Comparison of ENCODE assay signal across 22 cellular contexts in the genomic region with DNA sequence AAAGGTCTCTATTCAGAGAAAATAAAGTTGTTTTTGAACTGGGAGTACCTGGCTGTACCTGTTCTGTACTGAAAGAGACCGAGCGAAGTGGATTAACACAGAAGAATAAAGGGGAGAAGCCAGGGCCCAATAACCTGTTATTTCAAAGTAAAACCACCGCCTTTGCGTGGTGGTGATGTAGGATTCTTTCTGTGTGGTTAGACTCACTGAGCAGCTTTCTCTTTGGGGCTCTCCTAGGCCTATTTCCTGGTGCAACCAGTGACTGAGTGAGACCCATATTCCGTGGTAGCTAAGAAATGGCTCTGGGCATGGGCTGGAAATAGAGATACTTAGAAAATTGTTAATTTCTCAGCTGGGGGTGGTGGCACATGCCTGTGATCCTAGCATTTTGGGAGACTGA.
A peak's percentile ranks its signal among the peaks of the same experiment; 100 is the strongest.
DNase-seq lines count a peak whose midpoint lies in the region; ATAC-seq and TF ChIP-seq lines count a peak whose summit lies in the region.
"Had no signal": no experiment of that assay in that cellular context is flagged by ENCODE, and none has a peak within 500 bp of the region (broad histone marks: within the 10 kb centered on the region; RNA-seq: fewer than 3 reads in every experiment).

No MANE protein-coding gene starts in this region.

- H3K27ac ChIP-seq in CD8-positive, alpha-beta memory T cell (ENCODE audit: low read depth, low read length), result no peak overlapping the region
- H3K27ac ChIP-seq: 22Rv1, dorsolateral prefrontal cortex, ovary, transverse colon had no signal

- H3K9me3 Mint-ChIP-seq in CD8-positive, alpha-beta memory T cell, result no peaks in the 10 kb centered on the region
- H3K9me3 Mint-ChIP-seq in activated CD8-positive, alpha-beta T cell treated with anti-CD3 and anti-CD28 coated beads for 36 hours, result peaks cover 2% of the 10 kb centered on the region
- peaks cover 0 to 2% (median 0%) of the 10 kb centered on the region in 6 donors for H3K9me3 Mint-ChIP-seq in immature natural killer cell

- H3K4me1 ChIP-seq in CD8-positive, alpha-beta memory T cell (ENCODE audit: insufficient read depth, low read length), result peaks cover 66% of the 10 kb centered on the region

- intact Hi-C loops in activated CD8-positive, alpha-beta T cell treated with anti-CD3 and anti-CD28 coated beads for 36 hours (cut with micrococcal nuclease), result loop anchor here (5.0 kb wide), 3 partner anchors 68 to 128 kb away; no protein-coding TSS in a partner anchor

- H3K4me3 Mint-ChIP-seq in CD8-positive, alpha-beta memory T cell, result peak overlapping the region; percentile 37 to 72 (median 63)
- H3K4me3 Mint-ChIP-seq in activated CD8-positive, alpha-beta T cell treated with anti-CD3 and anti-CD28 coated beads for 36 hours, result no peak overlapping the region
- H3K4me3 Mint-ChIP-seq in immature natural killer cell, result peak overlapping the region; percentile 16 to 69 (median 53)
- H3K4me3 Mint-ChIP-seq: B cell had no signal

- in situ Hi-C loops in GM13977 (cut with MboI; ENCODE audit: low pct_unique_long_range_greater_than_20kb, low sequenced_read_pairs, unreplicated experiment), result loop anchor here (25.0 kb wide), 1 partner anchor 118 kb away; no protein-coding TSS in a partner anchor

- no peaks in the 10 kb centered on the region for H3K9me3 ChIP-seq in CD8-positive, alpha-beta memory T cell (ENCODE audit: low read length)
- H3K9me3 ChIP-seq: ovary, transverse colon had no signal

- peaks cover 0 to 9% (median 0%) of the 10 kb centered on the region in 3 donors for H3K36me3 Mint-ChIP-seq in CD8-positive, alpha-beta memory T cell
- H3K36me3 Mint-ChIP-seq in activated CD8-positive, alpha-beta T cell treated with anti-CD3 and anti-CD28 coated beads for 36 hours (ENCODE audit: low read depth), result no peaks in the 10 kb centered on the region
- peaks cover 4 to 9% (median 4%) of the 10 kb centered on the region in 3 donors for H3K36me3 Mint-ChIP-seq in immature natural killer cell

- H3K27me3 ChIP-seq in CD8-positive, alpha-beta memory T cell (ENCODE audit: insufficient read depth, low read length, poor library complexity, severe bottlenecking), result no peaks in the 10 kb centered on the region
- H3K27me3 ChIP-seq: dorsolateral prefrontal cortex, ovary, transverse colon had no signal

- H3K36me3 ChIP-seq in CD8-positive, alpha-beta memory T cell (ENCODE audit: insufficient read depth, low read length), result no peaks in the 10 kb centered on the region
- H3K36me3 ChIP-seq: ovary, transverse colon had no signal

- H3K27me3 Mint-ChIP-seq in CD8-positive, alpha-beta memory T cell, result no peaks in the 10 kb centered on the region
- H3K27me3 Mint-ChIP-seq in activated CD8-positive, alpha-beta T cell treated with anti-CD3 and anti-CD28 coated beads for 36 hours, result no peaks in the 10 kb centered on the region
- peaks cover 3 to 6% (median 4%) of the 10 kb centered on the region in 3 donors for H3K27me3 Mint-ChIP-seq in immature natural killer cell (ENCODE audit: low read depth in 3 of 3)

- CTCF ChIA-PET in CD8-positive, alpha-beta memory T cell (lab: Charles Lee), result interaction anchor here (0.7 to 6.3 kb wide), 8 partner anchors 11 to 160 kb away, joined by 3 to 116 read pairs (median 4); no protein-coding TSS in a partner anchor
- CTCF ChIA-PET in activated CD8-positive, alpha-beta T cell treated with anti-CD3 and anti-CD28 coated beads for 36 hours (lab: Charles Lee), result interaction anchor here (0.7 to 7.8 kb wide), 12 partner anchors 11 to 904 kb away, joined by 3 to 51 read pairs (median 4); no protein-coding TSS in a partner anchor

- TF ChIP-seq CTCF in activated CD8-positive, alpha-beta T cell treated with anti-CD3 and anti-CD28 coated beads for 36 hours (IDR thresholded peaks at IDR 0.05), result no peak
- no peak for TF ChIP-seq CTCF in GM13977 (IDR thresholded peaks at IDR 0.05; ENCODE audit: extremely low read depth, insufficient read depth, missing control alignments)

- H3K4me3 ChIP-seq in CD8-positive, alpha-beta memory T cell (ENCODE audit: low read length), result no peak overlapping the region
- H3K4me3 ChIP-seq: dorsolateral prefrontal cortex, ovary, transverse colon had no signal

- ATAC-seq in activated CD8-positive, alpha-beta T cell treated with anti-CD3 and anti-CD28 coated beads for 36 hours, result peak; percentile 64
- no peak for ATAC-seq in HG02623 (IDR thresholded peaks at IDR 0.05; ENCODE audit: unreplicated experiment)
- ATAC-seq: right cardiac atrium had no signal

- H3K4me1 Mint-ChIP-seq in CD8-positive, alpha-beta memory T cell, result peaks cover 78 to 91% (median 82%) of the 10 kb centered on the region in 3 donors
- peaks cover 69% of the 10 kb centered on the region for H3K4me1 Mint-ChIP-seq in activated CD8-positive, alpha-beta T cell treated with anti-CD3 and anti-CD28 coated beads for 36 hours (ENCODE audit: low read depth)
- peaks cover 76 to 88% of the 10 kb centered on the region in 2 donors for H3K4me1 Mint-ChIP-seq in immature natural killer cell

- peak overlapping the region; percentile 43 to 94 (median 76) for H3K27ac Mint-ChIP-seq in CD8-positive, alpha-beta memory T cell
- peak overlapping the region; percentile 83 for H3K27ac Mint-ChIP-seq in activated CD8-positive, alpha-beta T cell treated with anti-CD3 and anti-CD28 coated beads for 36 hours
- H3K27ac Mint-ChIP-seq in immature natural killer cell, result peak overlapping the region; percentile 60 to 90 (median 76)
- H3K27ac Mint-ChIP-seq: B cell had no signal

- peak; percentile 34 for DNase-seq in DMS53 (lab: John Stamatoyannopoulos, UW)
- DNase-seq in DMS53 treated with DMSO at 0.1 percent for 48 hours (lab: John Stamatoyannopoulos, UW; ENCODE audit: unreplicated experiment), result no peak
- DNase-seq in CD8-positive, alpha-beta memory T cell, result peak in 3 of 5 donors; percentile 41 to 67 (median 49)
- peak; percentile 70 for DNase-seq in activated CD8-positive, alpha-beta T cell treated with anti-CD3 and anti-CD28 coated beads for 36 hours
- peak; percentile 28 to 41 (median 32) for DNase-seq in immature natural killer cell
- no peak for DNase-seq in GM13977 (ENCODE audit: low spot score)
- no peak for DNase-seq in NCI-H510A treated with DMSO at 0.1 percent for 48 hours (lab: John Stamatoyannopoulos, UW)
- DNase-seq: amygdala; dorsolateral prefrontal cortex; erythroblast; foreskin melanocyte; GDM1; hypothalamus; mammary epithelial cell; NCI-H526; ovary; right cardiac atrium; stimulated activated naive CD4-positive, alpha-beta T cell treated with Interleukin-2 at 50 U/mL for 16 hours; transverse colon had no signal

- POLR2A ChIA-PET in CD8-positive, alpha-beta memory T cell (lab: Charles Lee), result interaction anchor here (0.7 to 1.2 kb wide), 2 partner anchors 71 to 78 kb away, joined by 3 read pairs; no protein-coding TSS in a partner anchor
- POLR2A ChIA-PET in activated CD8-positive, alpha-beta T cell treated with anti-CD3 and anti-CD28 coated beads for 36 hours (lab: Charles Lee), result interaction anchor here (0.8 to 1.1 kb wide), 2 partner anchors 73 to 80 kb away, joined by 3 to 4 read pairs; no protein-coding TSS in a partner anchor

Comparison
In these comparisons a context has a peak if more than half of its experiments do, and no peak if none do; other contexts are left out.
1. DNase-seq: peak in DMS53 (single experiment), CD8-positive, alpha-beta memory T cell (3 of 5), activated CD8-positive, alpha-beta T cell treated with anti-CD3 and anti-CD28 coated beads for 36 hours (single experiment) and immature natural killer cell (3 of 3); none in DMS53 treated with DMSO at 0.1 percent for 48 hours (single experiment), GM13977 (single experiment) and NCI-H510A treated with DMSO at 0.1 percent for 48 hours (single experiment).
2. Peak in every context shown above with its lines, with median percentiles within 50 percentile points of each other: H3K27ac Mint-ChIP-seq.